ENCODE assay signal across 20 cellular contexts in the genomic region with DNA sequence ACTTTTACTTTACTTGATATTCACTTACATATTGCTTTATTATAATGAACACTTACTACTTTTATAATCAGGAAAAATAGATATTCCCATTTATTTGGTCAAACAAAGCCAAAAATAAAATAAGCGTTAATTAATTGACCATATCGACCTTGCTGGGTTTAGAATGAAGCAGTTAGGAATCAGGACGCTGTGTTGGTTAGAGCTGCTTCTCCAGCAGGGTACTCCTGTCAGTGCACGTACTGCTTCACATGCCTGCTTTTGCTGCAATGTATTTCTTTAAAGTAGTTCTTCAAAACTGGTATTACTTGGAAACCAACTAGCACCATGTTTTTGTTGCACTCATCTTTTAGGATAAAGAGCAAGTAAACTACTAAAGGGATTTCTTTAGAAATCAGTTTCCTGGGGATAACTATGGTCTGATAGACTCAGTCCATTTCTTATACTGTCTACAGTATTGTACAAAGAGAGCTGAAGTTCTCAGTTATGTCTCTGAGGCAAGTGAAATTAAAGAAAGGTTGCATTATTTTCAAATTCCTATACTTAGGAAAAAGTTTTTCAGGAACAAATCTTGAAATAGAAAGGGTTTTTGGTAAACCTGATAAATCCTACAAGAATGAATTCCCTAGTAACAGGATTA. TPM values are rescaled to one million over a fixed set of nuclear protein-coding genes. Genes with fewer than 3 reads are reported as not detected.
DNase-seq lines count a peak whose midpoint lies in the region; ATAC-seq and TF ChIP-seq lines count a peak whose summit lies in the region.
"Had no signal": no experiment of that assay in that cellular context is flagged by ENCODE, and none has a peak within 500 bp of the region (broad histone marks: within the 10 kb centered on the region; RNA-seq: fewer than 3 reads in every experiment).

No MANE protein-coding gene starts in this region.

- WGBS in aorta, 2 donors = 54 to 62% methylated on average over 4 of the region's 4 CpGs

- no peaks in the 10 kb centered on the region for H4K20me1 ChIP-seq in PC-9 (ENCODE audit: insufficient read depth)

- H3K4me1 Mint-ChIP-seq in activated CD4-positive, alpha-beta T cell treated with anti-CD3 and anti-CD28 coated beads, Interleukin-2, amount 10 ng/mL, durations not matched to agents 7 days and 5 days = peaks cover 49% of the 10 kb centered on the region
- H3K4me1 Mint-ChIP-seq in CD4-positive, CD25-positive, alpha-beta regulatory T cell = peaks cover 14 to 46% (median 21%) of the 10 kb centered on the region in 4 donors
- peaks cover 39% of the 10 kb centered on the region for H3K4me1 Mint-ChIP-seq in activated naive CD8-positive, alpha-beta T cell treated with anti-CD3 and anti-CD28 coated beads, Interleukin-2, amount 50 U/mL, for 24 hours

- peak overlapping the region; percentile 69 for H3K27ac Mint-ChIP-seq in activated CD4-positive, alpha-beta T cell treated with anti-CD3 and anti-CD28 coated beads, Interleukin-2, amount 10 ng/mL, durations not matched to agents 7 days and 5 days
- H3K27ac Mint-ChIP-seq in CD4-positive, CD25-positive, alpha-beta regulatory T cell = peak overlapping the region in 2 of 3 donors; percentile 66 to 88
- H3K27ac Mint-ChIP-seq in activated naive CD8-positive, alpha-beta T cell treated with anti-CD3 and anti-CD28 coated beads, Interleukin-2, amount 50 U/mL, for 24 hours = no peak overlapping the region

- intact Hi-C loops in PC-9 (cut with micrococcal nuclease; ENCODE audit: unreplicated experiment) (no loop called here), colonic mucosa (cut with DNase I) (loop anchor here (5.0 kb wide), 1 partner anchor 108 kb away; no protein-coding TSS in a partner anchor), upper lobe of right lung (cut with DNase I) (loop anchor here (10.0 kb wide), 1 partner anchor 106 kb away; no protein-coding TSS in a partner anchor), aorta (cut with DNase I) (loop anchor here in 1 of 2 donors (10.0 kb wide), 1 partner anchor 56 kb away; a partner anchor contains a TSS)

- H3K36me3 ChIP-seq in CD4-positive, CD25-positive, alpha-beta regulatory T cell (ENCODE audit: control insufficient read depth, insufficient read depth, low read length) = no peaks in the 10 kb centered on the region
- H3K36me3 ChIP-seq in PC-9 (ENCODE audit: low read depth) (no peaks in the 10 kb centered on the region), colonic mucosa (no peaks in the 10 kb centered on the region), upper lobe of right lung (no peaks in the 10 kb centered on the region), aorta (ENCODE audit: control insufficient read depth in 1 of 2, insufficient read depth in 2 of 2, low read length in 1 of 2) (no peaks in the 10 kb centered on the region)

- H3K9me3 ChIP-seq in CD4-positive, CD25-positive, alpha-beta regulatory T cell (ENCODE audit: control insufficient read depth in 2 of 2, low read length in 2 of 2) = no peaks in the 10 kb centered on the region
- H3K9me3 ChIP-seq in PC-9 (ENCODE audit: insufficient read depth, low read depth) (no peaks in the 10 kb centered on the region), colonic mucosa (no peaks in the 10 kb centered on the region), upper lobe of right lung (no peaks in the 10 kb centered on the region), aorta (ENCODE audit: control insufficient read depth, low read length) (no peaks in the 10 kb centered on the region)
- H3K9me3 ChIP-seq: A549 had no signal

- no peak overlapping the region for H3K4me2 ChIP-seq in PC-9
- H3K4me2 ChIP-seq: A549 had no signal

- H3K9me2 ChIP-seq in PC-9 (ENCODE audit: insufficient read depth) = no peaks in the 10 kb centered on the region

- no peaks in the 10 kb centered on the region for H3K27me3 Mint-ChIP-seq in activated CD4-positive, alpha-beta T cell treated with anti-CD3 and anti-CD28 coated beads, Interleukin-2, amount 10 ng/mL, durations not matched to agents 7 days and 5 days
- H3K27me3 Mint-ChIP-seq in CD4-positive, CD25-positive, alpha-beta regulatory T cell = peaks cover 7% of the 10 kb centered on the region
- no peaks in the 10 kb centered on the region for H3K27me3 Mint-ChIP-seq in activated naive CD8-positive, alpha-beta T cell treated with anti-CD3 and anti-CD28 coated beads, Interleukin-2, amount 50 U/mL, for 24 hours

- H3K27me3 ChIP-seq in CD4-positive, CD25-positive, alpha-beta regulatory T cell (ENCODE audit: control insufficient read depth, insufficient read depth, low read length) = peaks cover 4% of the 10 kb centered on the region
- H3K27me3 ChIP-seq in PC-9 (ENCODE audit: insufficient read depth, low read depth) (no peaks in the 10 kb centered on the region), colonic mucosa (no peaks in the 10 kb centered on the region), upper lobe of right lung (peaks cover 14% of the 10 kb centered on the region), aorta (ENCODE audit: control insufficient read depth in 1 of 2, insufficient read depth in 2 of 2, low read length in 1 of 2) (no peaks in the 10 kb centered on the region)

- peaks cover under 1% of the 10 kb centered on the region; the same call in 1 of the 2 replicates for H3F3A ChIP-seq in PC-9 (ENCODE audit: insufficient read depth, low read depth)

- H3K36me3 Mint-ChIP-seq in activated CD4-positive, alpha-beta T cell treated with anti-CD3 and anti-CD28 coated beads, Interleukin-2, amount 10 ng/mL, durations not matched to agents 7 days and 5 days (ENCODE audit: low read depth) = peaks cover 5% of the 10 kb centered on the region
- no peaks in the 10 kb centered on the region for H3K36me3 Mint-ChIP-seq in CD4-positive, CD25-positive, alpha-beta regulatory T cell
- H3K36me3 Mint-ChIP-seq in activated naive CD8-positive, alpha-beta T cell treated with anti-CD3 and anti-CD28 coated beads, Interleukin-2, amount 50 U/mL, for 24 hours (ENCODE audit: low read depth) = no peaks in the 10 kb centered on the region

- DNase-seq in activated CD4-positive, alpha-beta T cell treated with anti-CD3 and anti-CD28 coated beads, Interleukin-2, amount 10 ng/mL, durations not matched to agents 7 days and 5 days = no peak
- DNase-seq in activated CD4-positive, alpha-beta T cell treated with anti-CD3 and anti-CD28 coated beads for 1 hour = no peak
- no peak for DNase-seq in CD4-positive, CD25-positive, alpha-beta regulatory T cell
- no peak for DNase-seq in PC-9
- DNase-seq in activated naive CD8-positive, alpha-beta T cell treated with anti-CD3 and anti-CD28 coated beads, Interleukin-2, amount 50 U/mL, for 24 hours = no peak
- DNase-seq in colonic mucosa = no peak
- DNase-seq in upper lobe of right lung = no peak
- no peak for DNase-seq in aorta
- DNase-seq: Calu3, HCEC 1CT, NCI-H1436 treated with DMSO at 0.1 percent for 48 hours, NCI-H2081, NCI-H2227 treated with DMSO at 0.1 percent for 48 hours, NCI-H524 treated with DMSO at 0.1 percent for 48 hours, OCI-M1 had no signal

- no peak for TF ChIP-seq CTCF in PC-9 (conservative IDR thresholded peaks at IDR 0.05)
- TF ChIP-seq CTCF in colonic mucosa (IDR thresholded peaks at IDR 0.05) = no peak
- no peak for TF ChIP-seq CTCF in upper lobe of right lung (IDR thresholded peaks at IDR 0.05)

- no TSS peak for BruUV-seq in PC-9 (replicated peaks; lab: Mats Ljungman, UMichigan)

- H2AFZ ChIP-seq in PC-9 = peak overlapping the region; percentile 29; the same call in 1 of the 2 replicates

- H3K9ac ChIP-seq in colonic mucosa (ENCODE audit: low read depth in 2 of 2, low read length in 2 of 2) = no peak overlapping the region

- ATAC-seq in CD4-positive, CD25-positive, alpha-beta regulatory T cell (ENCODE audit: low read depth in 2 of 2) = no peak
- no peak for ATAC-seq in activated naive CD8-positive, alpha-beta T cell treated with anti-CD3 and anti-CD28 coated beads, Interleukin-2, amount 50 U/mL, for 24 hours
- ATAC-seq in upper lobe of right lung (no peak), aorta (ENCODE audit: low FRiP score) (no peak)
- ATAC-seq: GM12878 had no signal

- CTCF ChIA-PET in activated CD4-positive, alpha-beta T cell treated with anti-CD3 and anti-CD28 coated beads, Interleukin-2, amount 10 ng/mL, durations not matched to agents 7 days and 5 days (lab: Charles Lee) = interaction anchor here (1.1 to 2.6 kb wide), 3 partner anchors 11 to 54 kb away, joined by 3 to 9 read pairs (median 4); a partner anchor contains a TSS
- CTCF ChIA-PET in PC-9 (lab: Charles Lee) = no interaction called here

- H3K4me3 ChIP-seq in CD4-positive, CD25-positive, alpha-beta regulatory T cell (ENCODE audit: low read depth, low read length) = peak overlapping the region; percentile 8
- H3K4me3 ChIP-seq in PC-9 (no peak overlapping the region), colonic mucosa (no peak overlapping the region), upper lobe of right lung (no peak overlapping the region), aorta (ENCODE audit: low read length in 2 of 2) (no peak overlapping the region)
- H3K4me3 ChIP-seq: A549, GM12878 had no signal

- H3K9me3 Mint-ChIP-seq in activated CD4-positive, alpha-beta T cell treated with anti-CD3 and anti-CD28 coated beads, Interleukin-2, amount 10 ng/mL, durations not matched to agents 7 days and 5 days = no peaks in the 10 kb centered on the region
- no peaks in the 10 kb centered on the region for H3K9me3 Mint-ChIP-seq in CD4-positive, CD25-positive, alpha-beta regulatory T cell
- no peaks in the 10 kb centered on the region for H3K9me3 Mint-ChIP-seq in activated naive CD8-positive, alpha-beta T cell treated with anti-CD3 and anti-CD28 coated beads, Interleukin-2, amount 50 U/mL, for 24 hours

- POLR2A ChIA-PET in activated CD4-positive, alpha-beta T cell treated with anti-CD3 and anti-CD28 coated beads, Interleukin-2, amount 10 ng/mL, durations not matched to agents 7 days and 5 days (lab: Charles Lee) = no interaction called here
- POLR2A ChIA-PET in PC-9 (lab: Charles Lee; ENCODE audit: unreplicated experiment) = interaction anchor here (0.6 kb wide), 1 partner anchor 35 kb away, joined by 6 read pairs; no protein-coding TSS in a partner anchor

- H3K27ac ChIP-seq in CD4-positive, CD25-positive, alpha-beta regulatory T cell (ENCODE audit: insufficient read depth, low read length, poor library complexity, severe bottlenecking) = no peak overlapping the region
- H3K27ac ChIP-seq in PC-9 (no peak overlapping the region), colonic mucosa (no peak overlapping the region), upper lobe of right lung (no peak overlapping the region), aorta (ENCODE audit: low read depth in 1 of 2, low read length in 2 of 2) (no peak overlapping the region)
- H3K27ac ChIP-seq: A549, C4-2B, RWPE1 had no signal

- peaks cover 22% of the 10 kb centered on the region for H3K4me1 ChIP-seq in CD4-positive, CD25-positive, alpha-beta regulatory T cell (ENCODE audit: control insufficient read depth, insufficient read depth, low read length, poor library complexity, severe bottlenecking)
- H3K4me1 ChIP-seq in PC-9 (replicated peaks; ENCODE audit: insufficient read depth) (0 out of 2 replicates have a peak, but pooled peaks cover 1% of the 10 kb centered on the region), colonic mucosa (no peaks in the 10 kb centered on the region), upper lobe of right lung (no peaks in the 10 kb centered on the region), aorta (ENCODE audit: control insufficient read depth in 1 of 2, insufficient read depth in 2 of 2, low read length in 2 of 2) (no peaks in the 10 kb centered on the region)
- H3K4me1 ChIP-seq: A549 had no signal

- H3K4me3 Mint-ChIP-seq in activated CD4-positive, alpha-beta T cell treated with anti-CD3 and anti-CD28 coated beads, Interleukin-2, amount 10 ng/mL, durations not matched to agents 7 days and 5 days = peak overlapping the region; percentile 42
- H3K4me3 Mint-ChIP-seq in CD4-positive, CD25-positive, alpha-beta regulatory T cell = peak overlapping the region in 2 of 4 donors; percentile 70 to 76
- H3K4me3 Mint-ChIP-seq in activated naive CD8-positive, alpha-beta T cell treated with anti-CD3 and anti-CD28 coated beads, Interleukin-2, amount 50 U/mL, for 24 hours = peak overlapping the region; percentile 61

- no peaks in the 10 kb centered on the region for H3K79me2 ChIP-seq in PC-9 (ENCODE audit: low read depth)

RNA-seq across cellular contexts. Expression of a gene that starts 6.8 kb away (rescaled TPM):
- total RNA-seq in activated CD4-positive, alpha-beta T cell treated with anti-CD3 and anti-CD28 coated beads, Interleukin-2, amount 10 ng/mL, durations not matched to agents 7 days and 5 days = 10 to 100 TPM; 26.6 to 31.8 TPM
- total RNA-seq in CD4-positive, CD25-positive, alpha-beta regulatory T cell = 47.1 TPM
- polyA plus RNA-seq in CD4-positive, CD25-positive, alpha-beta regulatory T cell = 10 to 100 TPM; 20.7 to 28.9 (median 26.3) TPM
- total RNA-seq in PC-9 (2021) (12.0 and 15.8 TPM in 2 replicates), colonic mucosa (10 to 100 TPM; 10.2 to 11.9 TPM), upper lobe of right lung (17.3 TPM), aorta (10 to 100 TPM in 1 of 2 donors, 1 to 10 TPM in 1; 9.6 to 10.7 TPM)
- polyA plus RNA-seq in aorta = 1 to 10 TPM; 5.5 to 7.5 TPM

RNA-seq across cellular contexts. Expression of a gene that starts 8.9 kb away (rescaled TPM):
- 1 to 10 TPM; 2.2 to 2.9 TPM for total RNA-seq in activated CD4-positive, alpha-beta T cell treated with anti-CD3 and anti-CD28 coated beads, Interleukin-2, amount 10 ng/mL, durations not matched to agents 7 days and 5 days
- 3.6 TPM for total RNA-seq in CD4-positive, CD25-positive, alpha-beta regulatory T cell
- 1 to 10 TPM; 1.7 to 7.0 (median 4.7) TPM for polyA plus RNA-seq in CD4-positive, CD25-positive, alpha-beta regulatory T cell
- not detected in 2 replicates for total RNA-seq in PC-9 (2021)
- under 1 TPM in 1 of 2 donors, not detected in 1; 0.22 TPM for total RNA-seq in colonic mucosa
- total RNA-seq in upper lobe of right lung = not detected
- total RNA-seq in aorta = under 1 TPM in 1 of 2 donors, not detected in 1; 0.93 TPM
- polyA plus RNA-seq in aorta = not detected
- total RNA-seq: Calu3, HT1080 had no signal
- polyA plus RNA-seq: A549 had no signal

RNA-seq across cellular contexts. Expression of a gene that starts 54.1 kb away (rescaled TPM):
- 100 to 1,000 TPM; 358 to 453 TPM for total RNA-seq in activated CD4-positive, alpha-beta T cell treated with anti-CD3 and anti-CD28 coated beads, Interleukin-2, amount 10 ng/mL, durations not matched to agents 7 days and 5 days
- total RNA-seq in CD4-positive, CD25-positive, alpha-beta regulatory T cell = 188 TPM
- 100 to 1,000 TPM in 1 of 4 donors, 10 to 100 TPM in 3; 83.6 to 101 (median 89.6) TPM for polyA plus RNA-seq in CD4-positive, CD25-positive, alpha-beta regulatory T cell
- 280 and 284 TPM in 2 replicates for total RNA-seq in PC-9 (2021)
- 100 to 1,000 TPM; 133 to 183 TPM for total RNA-seq in colonic mucosa
- total RNA-seq in upper lobe of right lung = 107 TPM
- 100 to 1,000 TPM in 1 of 2 donors, 10 to 100 TPM in 1; 98.6 to 111 TPM for total RNA-seq in aorta
- polyA plus RNA-seq in aorta = 100 to 1,000 TPM; 132 to 350 TPM
